In genomic region chr17:76706817-76707216, GRCh38 we compare ENCODE assay signal across 21 cellular contexts. TPM values are rescaled to one million over a fixed set of nuclear protein-coding genes. Genes with fewer than 3 reads are reported as not detected.
A peak's percentile ranks its signal among the peaks of the same experiment; 100 is the strongest.
DNase-seq lines count a peak whose midpoint lies in the region; ATAC-seq, FAIRE-seq and TF ChIP-seq lines count a peak whose summit lies in the region.
"Had no signal": no experiment of that assay in that cellular context is flagged by ENCODE, and none has a peak within 500 bp of the region (broad histone marks: within the 10 kb centered on the region; RNA-seq: fewer than 3 reads in every experiment).

No MANE protein-coding gene starts in this region.

- peaks cover 4 to 82% (median 55%) of the 10 kb centered on the region in 12 donors for H3K4me1 ChIP-seq in heart left ventricle
- H3K4me1 ChIP-seq in heart right ventricle: peaks cover 16 to 85% (median 60%) of the 10 kb centered on the region in 9 donors
- H3K4me1 ChIP-seq in esophagus squamous epithelium: peaks cover 29 to 65% (median 38%) of the 10 kb centered on the region in 3 donors
- H3K4me1 ChIP-seq in naive thymus-derived CD4-positive, alpha-beta T cell (ENCODE audit: control insufficient read depth in 2 of 2, insufficient read depth in 2 of 2, low read length in 2 of 2): peaks cover 0 to 5% of the 10 kb centered on the region in 2 donors

- ATAC-seq in heart left ventricle (no peak), heart right ventricle (no peak)
- ATAC-seq in naive thymus-derived CD4-positive, alpha-beta T cell: no peak

- H3K4me1 Mint-ChIP-seq in brain (peaks cover 70% of the 10 kb centered on the region), nephron (peaks cover 57% of the 10 kb centered on the region)
- peaks cover 2% of the 10 kb centered on the region for H3K4me1 Mint-ChIP-seq in activated naive CD4-positive, alpha-beta T cell treated with anti-CD3 and anti-CD28 coated beads for 36 hours (ENCODE audit: low read depth)
- peaks cover 0 to 24% (median 7%) of the 10 kb centered on the region in 7 donors for H3K4me1 Mint-ChIP-seq in naive thymus-derived CD4-positive, alpha-beta T cell

- 79 to 93% (median 86%) methylated on average over 3 of the region's 3 CpGs for WGBS in heart left ventricle, 4 donors
- 84 to 87% methylated on average over 3 of the region's 3 CpGs for WGBS in heart right ventricle, 2 donors
- 79 to 86% methylated on average over 3 of the region's 3 CpGs for WGBS in esophagus squamous epithelium, 2 donors

- H3K27ac Mint-ChIP-seq in brain (peak overlapping the region in 3 of 5 experiments; percentile 36 to 98 (median 42)), nephron (peak overlapping the region; percentile 26 to 68 (median 51))
- no peak overlapping the region for H3K27ac Mint-ChIP-seq in activated naive CD4-positive, alpha-beta T cell treated with anti-CD3 and anti-CD28 coated beads for 36 hours
- H3K27ac Mint-ChIP-seq in naive thymus-derived CD4-positive, alpha-beta T cell: no peak overlapping the region

- FAIRE-seq in urothelium cell line (lab: Jason Lieb, UNC): peak; percentile 40
- FAIRE-seq: A204.1, G401.6 had no signal

- TF ChIP-seq POLR2A in heart left ventricle (IDR thresholded peaks at IDR 0.05) (no peak), esophagus squamous epithelium (IDR thresholded peaks at IDR 0.05) (no peak)

- H3K27me3 ChIP-seq in heart left ventricle: no peaks in the 10 kb centered on the region
- no peaks in the 10 kb centered on the region for H3K27me3 ChIP-seq in heart right ventricle
- no peaks in the 10 kb centered on the region for H3K27me3 ChIP-seq in esophagus squamous epithelium
- H3K27me3 ChIP-seq in naive thymus-derived CD4-positive, alpha-beta T cell (ENCODE audit: control insufficient read depth in 2 of 2, insufficient read depth in 2 of 2, low read length in 2 of 2): no peaks in the 10 kb centered on the region

- no peaks in the 10 kb centered on the region for H3K27me3 Mint-ChIP-seq in brain
- no peaks in the 10 kb centered on the region for H3K27me3 Mint-ChIP-seq in nephron (ENCODE audit: low read depth)
- no peaks in the 10 kb centered on the region for H3K27me3 Mint-ChIP-seq in activated naive CD4-positive, alpha-beta T cell treated with anti-CD3 and anti-CD28 coated beads for 36 hours (ENCODE audit: low read depth)
- H3K27me3 Mint-ChIP-seq in naive thymus-derived CD4-positive, alpha-beta T cell: peaks cover 0 to 13% (median 0%) of the 10 kb centered on the region in 5 donors

- H3K36me3 ChIP-seq in heart left ventricle (peaks cover 0 to 8% (median 0%) of the 10 kb centered on the region in 9 donors), heart right ventricle (peaks cover 0 to 22% (median 0%) of the 10 kb centered on the region in 9 donors), esophagus squamous epithelium (no peaks in the 10 kb centered on the region)
- no peaks in the 10 kb centered on the region for H3K36me3 ChIP-seq in naive thymus-derived CD4-positive, alpha-beta T cell (ENCODE audit: control insufficient read depth in 2 of 3, insufficient read depth in 3 of 3, low read length in 3 of 3)

- intact Hi-C loops in heart left ventricle (cut with DNase I): no loop called here
- intact Hi-C loops in heart right ventricle (cut with DNase I): loop anchor here in 2 of 10 donors (5.0 kb wide), 1 partner anchor 35 kb away; no protein-coding TSS in a partner anchor
- intact Hi-C loops in esophagus squamous epithelium (cut with DNase I): no loop called here
- intact Hi-C loops in activated naive CD4-positive, alpha-beta T cell treated with anti-CD3 and anti-CD28 coated beads for 36 hours (cut with micrococcal nuclease): no loop called here
- intact Hi-C loops in naive thymus-derived CD4-positive, alpha-beta T cell (cut with micrococcal nuclease): no loop called here

- H3K9me3 Mint-ChIP-seq in brain: no peaks in the 10 kb centered on the region
- no peaks in the 10 kb centered on the region for H3K9me3 Mint-ChIP-seq in nephron
- H3K9me3 Mint-ChIP-seq in activated naive CD4-positive, alpha-beta T cell treated with anti-CD3 and anti-CD28 coated beads for 36 hours: no peaks in the 10 kb centered on the region
- H3K9me3 Mint-ChIP-seq in naive thymus-derived CD4-positive, alpha-beta T cell: no peaks in the 10 kb centered on the region

- H3K36me3 Mint-ChIP-seq in brain (peaks cover 9% of the 10 kb centered on the region), nephron (ENCODE audit: low read depth) (peaks cover 4% of the 10 kb centered on the region)
- no peaks in the 10 kb centered on the region for H3K36me3 Mint-ChIP-seq in activated naive CD4-positive, alpha-beta T cell treated with anti-CD3 and anti-CD28 coated beads for 36 hours (ENCODE audit: low read depth)
- no peaks in the 10 kb centered on the region for H3K36me3 Mint-ChIP-seq in naive thymus-derived CD4-positive, alpha-beta T cell

- peak overlapping the region in 1 of 12 donors; percentile 8 for H3K4me3 ChIP-seq in heart left ventricle
- peak overlapping the region in 1 of 10 donors; percentile 1 for H3K4me3 ChIP-seq in heart right ventricle
- H3K4me3 ChIP-seq in esophagus squamous epithelium: no peak overlapping the region
- no peak overlapping the region for H3K4me3 ChIP-seq in naive thymus-derived CD4-positive, alpha-beta T cell (ENCODE audit: low read length)
- H3K4me3 ChIP-seq: BLaER1 treated with 17β-estradiol and CSF1 and Interleukin-3, amounts not matched to agents 10 nM and 100 nM; GM23248 had no signal

- TF ChIP-seq CTCF in heart left ventricle (IDR thresholded peaks at IDR 0.05) (no peak), heart right ventricle (IDR thresholded peaks at IDR 0.05) (no peak), brain (conservative IDR thresholded peaks at IDR 0.05) (no peak), nephron (IDR thresholded peaks at IDR 0.05; ENCODE audit: unreplicated experiment in 3 of 3) (no peak), esophagus squamous epithelium (IDR thresholded peaks at IDR 0.05) (no peak)

- H3K27ac ChIP-seq in heart left ventricle (peak overlapping the region in 11 of 12 donors; percentile 18 to 99 (median 95)), heart right ventricle (peak overlapping the region in 5 of 10 donors; percentile 91 to 98 (median 98)), esophagus squamous epithelium (peak overlapping the region in 2 of 4 donors; percentile 91 to 93)
- no peak overlapping the region for H3K27ac ChIP-seq in naive thymus-derived CD4-positive, alpha-beta T cell (ENCODE audit: low read depth, low read length)
- H3K27ac ChIP-seq: GM23248 had no signal

- CTCF ChIA-PET in activated naive CD4-positive, alpha-beta T cell treated with anti-CD3 and anti-CD28 coated beads for 36 hours (lab: Charles Lee): no interaction called here
- CTCF ChIA-PET in naive thymus-derived CD4-positive, alpha-beta T cell (lab: Charles Lee): interaction anchor here (0.6 kb wide), 1 partner anchor 160 kb away, joined by 5 read pairs; no protein-coding TSS in a partner anchor

- H3K4me3 Mint-ChIP-seq in brain (peak overlapping the region in 3 of 5 experiments; percentile 6 to 64 (median 44)), nephron (peak overlapping the region in 2 of 3 experiments; percentile 28 to 34)
- no peak overlapping the region for H3K4me3 Mint-ChIP-seq in activated naive CD4-positive, alpha-beta T cell treated with anti-CD3 and anti-CD28 coated beads for 36 hours
- H3K4me3 Mint-ChIP-seq in naive thymus-derived CD4-positive, alpha-beta T cell: no peak overlapping the region

- no peak for DNase-seq in heart left ventricle
- DNase-seq in heart right ventricle: no peak
- DNase-seq in urothelium cell line (ENCODE audit: low spot score): no peak
- no peak for DNase-seq in esophagus squamous epithelium (lab: John Stamatoyannopoulos, UW)
- DNase-seq in activated naive CD4-positive, alpha-beta T cell treated with anti-CD3 and anti-CD28 coated beads for 36 hours: no peak
- no peak for DNase-seq in naive thymus-derived CD4-positive, alpha-beta T cell
- DNase-seq: DND-41; GM23248; HCEC 1CT; KBM-7; MV-4-11; NCI-H1417 treated with DMSO at 0.1 percent for 48 hours; NCI-H226; NCI-H526; NK-92 treated with Interleukin-12 subunit alpha and Interleukin-12 subunit beta, amount 100 ng/mL, for 24 hours; SIG-M5 had no signal

- POLR2A ChIA-PET in naive thymus-derived CD4-positive, alpha-beta T cell (lab: Charles Lee): no interaction called here

- H3K9me3 ChIP-seq in heart left ventricle (no peaks in the 10 kb centered on the region), heart right ventricle (no peaks in the 10 kb centered on the region), esophagus squamous epithelium (no peaks in the 10 kb centered on the region)
- no peaks in the 10 kb centered on the region for H3K9me3 ChIP-seq in naive thymus-derived CD4-positive, alpha-beta T cell (ENCODE audit: control insufficient read depth in 2 of 3, low read length in 3 of 3)
- H3K9me3 ChIP-seq: BLaER1 treated with 17β-estradiol and CSF1 and Interleukin-3, amounts not matched to agents 10 nM and 100 nM had no signal

RNA-seq across cellular contexts. Expression of gene MXRA7, which starts 3.9 kb away (rescaled TPM):
- total RNA-seq in heart left ventricle (100 to 1,000 TPM; 270 to 539 (median 466) TPM), heart right ventricle (100 to 1,000 TPM; 298 to 586 (median 488) TPM), esophagus squamous epithelium (100 to 1,000 TPM in 1 of 4 donors, 10 to 100 TPM in 3; 11.0 to 116 (median 39.2) TPM)
- polyA plus RNA-seq in heart left ventricle (100 to 1,000 TPM; 240 to 245 TPM), heart right ventricle (100 to 1,000 TPM; 121 to 199 TPM), brain (ENCODE audit: insufficient read depth, low read depth, low replicate concordance) (119 TPM)
- 1 to 10 TPM; 3.8 to 4.2 TPM for total RNA-seq in activated naive CD4-positive, alpha-beta T cell treated with anti-CD3 and anti-CD28 coated beads for 36 hours
- 1 to 10 TPM; 2.1 to 7.5 (median 2.8) TPM for total RNA-seq in naive thymus-derived CD4-positive, alpha-beta T cell
- polyA plus RNA-seq in naive thymus-derived CD4-positive, alpha-beta T cell: 1 to 10 TPM; 1.8 to 2.7 TPM

RNA-seq across cellular contexts. Expression of gene JMJD6, which starts 19.6 kb away (rescaled TPM):
- 10 to 100 TPM; 32.4 to 67.0 (median 39.1) TPM for total RNA-seq in heart left ventricle
- polyA plus RNA-seq in heart left ventricle: 10 to 100 TPM; 30.1 to 75.6 TPM
- 10 to 100 TPM; 34.6 to 79.3 (median 43.2) TPM for total RNA-seq in heart right ventricle
- 10 to 100 TPM; 36.1 to 56.5 TPM for polyA plus RNA-seq in heart right ventricle
- 29.4 TPM for polyA plus RNA-seq in brain (ENCODE audit: insufficient read depth, low read depth, low replicate concordance)
- 10 to 100 TPM; 13.0 to 17.2 (median 16.7) TPM for total RNA-seq in esophagus squamous epithelium
- total RNA-seq in activated naive CD4-positive, alpha-beta T cell treated with anti-CD3 and anti-CD28 coated beads for 36 hours: 10 to 100 TPM; 33.0 to 33.6 TPM
- total RNA-seq in naive thymus-derived CD4-positive, alpha-beta T cell: 100 to 1,000 TPM in 2 of 5 experiments, 10 to 100 TPM in 3; 39.9 to 132 (median 58.3) TPM
- 10 to 100 TPM; 18.5 to 44.3 TPM for polyA plus RNA-seq in naive thymus-derived CD4-positive, alpha-beta T cell

RNA-seq across cellular contexts. Expression of gene METTL23, which starts 19.8 kb away (rescaled TPM):
- total RNA-seq in heart left ventricle (10 to 100 TPM; 22.1 to 33.7 (median 24.0) TPM), heart right ventricle (10 to 100 TPM; 18.0 to 29.9 (median 24.7) TPM), esophagus squamous epithelium (10 to 100 TPM; 14.6 to 33.0 (median 24.7) TPM)
- polyA plus RNA-seq in heart left ventricle (10 to 100 TPM; 23.8 to 26.4 TPM), heart right ventricle (10 to 100 TPM; 24.5 to 41.8 TPM), brain (ENCODE audit: insufficient read depth, low read depth, low replicate concordance) (46.2 TPM)
- total RNA-seq in activated naive CD4-positive, alpha-beta T cell treated with anti-CD3 and anti-CD28 coated beads for 36 hours: 10 to 100 TPM; 18.9 to 20.0 TPM
- total RNA-seq in naive thymus-derived CD4-positive, alpha-beta T cell: 10 to 100 TPM; 39.6 to 74.0 (median 44.2) TPM
- 100 to 1,000 TPM; 147 to 152 TPM for polyA plus RNA-seq in naive thymus-derived CD4-positive, alpha-beta T cell

RNA-seq across cellular contexts. Expression of gene SRSF2, which starts 30.3 kb away (rescaled TPM):
- total RNA-seq in heart left ventricle: 100 to 1,000 TPM in 3 of 9 donors, 10 to 100 TPM in 6; 67.0 to 155 (median 79.5) TPM
- 10 to 100 TPM; 69.1 to 88.6 TPM for polyA plus RNA-seq in heart left ventricle
- total RNA-seq in heart right ventricle: 100 to 1,000 TPM in 1 of 10 donors, 10 to 100 TPM in 9; 58.8 to 103 (median 76.3) TPM
- 100 to 1,000 TPM in 1 of 2 donors, 10 to 100 TPM in 1; 93.4 to 109 TPM for polyA plus RNA-seq in heart right ventricle
- 112 TPM for polyA plus RNA-seq in brain (ENCODE audit: insufficient read depth, low read depth, low replicate concordance)
- 100 to 1,000 TPM; 203 to 286 (median 233) TPM for total RNA-seq in esophagus squamous epithelium
- 100 to 1,000 TPM; 241 to 263 TPM for total RNA-seq in activated naive CD4-positive, alpha-beta T cell treated with anti-CD3 and anti-CD28 coated beads for 36 hours
- total RNA-seq in naive thymus-derived CD4-positive, alpha-beta T cell: 100 to 1,000 TPM; 327 to 363 (median 351) TPM
- polyA plus RNA-seq in naive thymus-derived CD4-positive, alpha-beta T cell: 100 to 1,000 TPM; 104 to 126 TPM

RNA-seq across cellular contexts. Expression of gene MFSD11, which starts 31.1 kb away (rescaled TPM):
- total RNA-seq in heart left ventricle (10 to 100 TPM; 20.6 to 36.5 (median 27.9) TPM), heart right ventricle (10 to 100 TPM; 25.1 to 34.4 (median 29.6) TPM), esophagus squamous epithelium (10 to 100 TPM; 24.2 to 31.0 (median 28.1) TPM)
- polyA plus RNA-seq in heart left ventricle (10 to 100 TPM; 14.3 to 14.7 TPM), heart right ventricle (10 to 100 TPM in 1 of 2 donors, 1 to 10 TPM in 1; 9.2 to 23.2 TPM), brain (ENCODE audit: insufficient read depth, low read depth, low replicate concordance) (13.7 TPM)
- total RNA-seq in activated naive CD4-positive, alpha-beta T cell treated with anti-CD3 and anti-CD28 coated beads for 36 hours: 10 to 100 TPM; 15.0 to 15.8 TPM
- total RNA-seq in naive thymus-derived CD4-positive, alpha-beta T cell: 10 to 100 TPM; 24.4 to 33.7 (median 32.0) TPM
- polyA plus RNA-seq in naive thymus-derived CD4-positive, alpha-beta T cell: 10 to 100 TPM; 17.3 to 25.4 TPM

Comparison
In these comparisons a context has a peak if more than half of its experiments do, and no peak if none do; other contexts are left out.
1. H3K27ac Mint-ChIP-seq: peak in brain (3 of 5) and nephron (3 of 3); none in activated naive CD4-positive, alpha-beta T cell treated with anti-CD3 and anti-CD28 coated beads for 36 hours (single experiment) and naive thymus-derived CD4-positive, alpha-beta T cell (0 of 9).
2. H3K4me3 Mint-ChIP-seq: peak in brain (3 of 5) and nephron (2 of 3); none in activated naive CD4-positive, alpha-beta T cell treated with anti-CD3 and anti-CD28 coated beads for 36 hours (single experiment) and naive thymus-derived CD4-positive, alpha-beta T cell (0 of 10).